In the genomic region with DNA sequence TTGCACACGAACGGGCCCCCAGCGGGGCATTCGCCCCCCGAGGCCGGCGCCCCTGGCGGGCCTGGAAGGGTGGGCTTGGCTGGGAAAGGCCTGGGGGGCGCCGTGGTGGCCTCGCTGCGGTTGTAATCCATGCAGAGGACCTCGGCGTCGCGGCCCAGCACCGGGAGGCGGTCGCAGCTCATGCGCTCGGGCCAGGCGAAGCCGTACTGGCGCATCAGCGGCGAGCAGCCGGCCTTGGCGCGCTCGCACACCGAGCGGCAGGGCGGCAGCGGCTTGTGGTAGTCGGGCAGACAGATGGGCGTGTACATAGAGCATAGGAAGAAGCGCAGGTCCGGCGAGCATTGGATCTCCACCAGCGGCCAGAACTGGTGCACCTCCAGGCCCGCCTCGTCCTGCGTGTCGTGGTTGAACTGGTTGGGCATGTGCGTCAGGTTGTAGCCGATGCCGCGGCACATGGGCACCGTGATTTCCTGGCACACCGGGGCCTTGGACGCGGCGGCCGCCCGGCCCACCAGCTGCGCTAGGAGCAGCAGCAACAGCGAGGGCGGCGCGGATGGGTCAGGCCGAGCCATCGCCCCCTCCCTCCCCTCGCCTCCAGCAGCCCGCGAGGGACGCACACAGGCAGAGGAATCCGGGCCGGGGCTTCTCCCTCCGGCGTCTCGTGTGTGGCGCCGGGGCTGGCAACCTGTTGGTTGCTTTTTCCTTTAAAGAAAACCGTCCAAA, we compare ENCODE assay signal across 8 cellular contexts. TPM values are rescaled to one million over a fixed set of nuclear protein-coding genes. Genes with fewer than 3 reads are reported as not detected.
DNase-seq lines count a peak whose midpoint lies in the region; ATAC-seq, FAIRE-seq and TF ChIP-seq lines count a peak whose summit lies in the region.

No MANE protein-coding gene starts in this region.

- intact Hi-C loops in esophagus squamous epithelium (cut with DNase I), result loop anchor here (10.0 kb wide), 1 partner anchor 196 kb away; no protein-coding TSS in a partner anchor

- peak; percentile 84 for FAIRE-seq in urothelium cell line (lab: Jason Lieb, UNC)

- H3K27ac ChIP-seq in esophagus squamous epithelium, result peak overlapping the region; percentile 76 to 90 (median 80)

- TF ChIP-seq CTCF in esophagus squamous epithelium (IDR thresholded peaks at IDR 0.05), result peak in 2 of 6 experiments; percentile 1 to 9

- peak overlapping the region; percentile 85 to 94 (median 88) for H3K4me3 Mint-ChIP-seq in naive thymus-derived CD8-positive, alpha-beta T cell

- peak overlapping the region; percentile 81 for H3K4me3 ChIP-seq in MG63
- peak overlapping the region; percentile 73 to 93 (median 83) for H3K4me3 ChIP-seq in esophagus squamous epithelium

- POLR2A ChIA-PET in naive thymus-derived CD8-positive, alpha-beta T cell (lab: Charles Lee), result interaction anchor here (0.6 kb wide), 1 partner anchor 260 kb away, joined by 4 read pairs; no protein-coding TSS in a partner anchor

- H3K27me3 ChIP-seq in MG63 (no peaks in the 10 kb centered on the region), esophagus squamous epithelium (no peaks in the 10 kb centered on the region)

- H3K9me3 Mint-ChIP-seq in naive thymus-derived CD8-positive, alpha-beta T cell, result no peaks in the 10 kb centered on the region

- H3K4me1 Mint-ChIP-seq in naive thymus-derived CD8-positive, alpha-beta T cell, result peaks cover 15 to 38% (median 30%) of the 10 kb centered on the region in 4 donors

- TF ChIP-seq POLR2A in esophagus squamous epithelium (IDR thresholded peaks at IDR 0.05), result no peak

- ATAC-seq in naive thymus-derived CD8-positive, alpha-beta T cell, result peak; percentile 11 to 17
- no peak for ATAC-seq in GM19023 (IDR thresholded peaks at IDR 0.05; ENCODE audit: unreplicated experiment)

- WGBS in esophagus squamous epithelium, 2 donors, result 5 to 35% methylated on average over 4 to 13 of the region's 74 CpGs

- H3K9me3 ChIP-seq in MG63 (no peaks in the 10 kb centered on the region), esophagus squamous epithelium (no peaks in the 10 kb centered on the region)

- H3K27ac Mint-ChIP-seq in naive thymus-derived CD8-positive, alpha-beta T cell, result peak overlapping the region in 4 of 10 donors; percentile 19 to 84 (median 58)

- H3K36me3 ChIP-seq in MG63, result peaks cover 5% of the 10 kb centered on the region; the same call in 1 of the 2 replicates
- H3K36me3 ChIP-seq in esophagus squamous epithelium, result peaks cover 0 to 30% (median 7%) of the 10 kb centered on the region in 3 donors

- no peaks in the 10 kb centered on the region for H3K36me3 Mint-ChIP-seq in naive thymus-derived CD8-positive, alpha-beta T cell

- peaks cover 9 to 59% (median 17%) of the 10 kb centered on the region in 3 donors for H3K4me1 ChIP-seq in esophagus squamous epithelium

- DNase-seq in GM03348 (ENCODE audit: low spot score) (peak; percentile 47), MG63 (peak; percentile 56), esophagus squamous epithelium (lab: John Stamatoyannopoulos, UW) (no peak), urothelium cell line (ENCODE audit: low spot score) (peak; percentile 47), H4 (ENCODE audit: low spot score) (no peak)
- DNase-seq in activated CD8-positive, alpha-beta memory T cell treated with anti-CD3 and anti-CD28 coated beads for 24 hours, result peak; percentile 72
- peak in 7 of 10 donors; percentile 7 to 63 (median 39) for DNase-seq in naive thymus-derived CD8-positive, alpha-beta T cell

- H3K27me3 Mint-ChIP-seq in naive thymus-derived CD8-positive, alpha-beta T cell, result peaks cover 13 to 44% (median 26%) of the 10 kb centered on the region in 5 donors

RNA-seq across cellular contexts. Expression of a gene that starts 1.4 kb away (rescaled TPM):
- total RNA-seq in MG63 (2014; rRNA removed; shearing (Covaris generic); ENCODE audit: low replicate concordance), result 0.27 and 0.56 TPM in 2 replicates
- 10 to 100 TPM in 1 of 4 donors, 1 to 10 TPM in 3; 7.2 to 11.3 (median 8.6) TPM for total RNA-seq in esophagus squamous epithelium
- total RNA-seq in naive thymus-derived CD8-positive, alpha-beta T cell, result under 1 TPM; 0.27 to 0.39 TPM
- polyA plus RNA-seq in naive thymus-derived CD8-positive, alpha-beta T cell, result under 1 TPM in 2 of 3 donors, not detected in 1; 0.02 to 0.13 TPM
- 2.3 and 2.8 TPM in 2 replicates for total RNA-seq in H4 (2014; rRNA removed; shearing (Covaris generic))

RNA-seq across cellular contexts. Expression of a gene that starts 56.9 kb away (rescaled TPM):
- 21.0 and 31.1 TPM in 2 replicates for total RNA-seq in MG63 (2014; rRNA removed; shearing (Covaris generic); ENCODE audit: low replicate concordance)
- total RNA-seq in esophagus squamous epithelium, result 10 to 100 TPM; 12.6 to 24.8 (median 15.4) TPM
- 10 to 100 TPM; 11.7 to 14.3 TPM for total RNA-seq in naive thymus-derived CD8-positive, alpha-beta T cell
- 1 to 10 TPM; 1.2 to 2.1 (median 1.3) TPM for polyA plus RNA-seq in naive thymus-derived CD8-positive, alpha-beta T cell
- 1.6 and 3.3 TPM in 2 replicates for total RNA-seq in H4 (2014; rRNA removed; shearing (Covaris generic))

Comparison
In these comparisons a context has a peak if more than half of its experiments do, and no peak if none do; other contexts are left out.
1. DNase-seq: peak in GM03348 (single experiment), MG63 (single experiment), activated CD8-positive, alpha-beta memory T cell treated with anti-CD3 and anti-CD28 coated beads for 24 hours (single experiment), naive thymus-derived CD8-positive, alpha-beta T cell (7 of 10) and urothelium cell line (single experiment); none in esophagus squamous epithelium (single experiment) and H4 (single experiment).